In genomic region chr10:26448706-26449435, GRCh38 we compare ENCODE assay signal across 8 cellular contexts. TPM values are rescaled to one million over a fixed set of nuclear protein-coding genes. Genes with fewer than 3 reads are reported as not detected.
DNase-seq lines count a peak whose midpoint lies in the region; ATAC-seq lines count a peak whose summit lies in the region.

No MANE protein-coding gene starts in this region.

- H3K4me3 Mint-ChIP-seq in activated CD4-positive, alpha-beta T cell treated with anti-CD3 and anti-CD28 coated beads, Interleukin-2, amount 10 ng/mL, durations not matched to agents 24 days and 14 days, result peak overlapping the region; percentile 80

- intact Hi-C loops in activated CD4-positive, alpha-beta T cell treated with anti-CD3 and anti-CD28 coated beads, Interleukin-2, amount 10 ng/mL, durations not matched to agents 24 days and 14 days (cut with micrococcal nuclease), result loop anchor here (1.0 to 10.0 kb wide), 5 partner anchors 26 to 1886 kb away; partner anchors contain the start of genes ACBD5 and ANKRD26

- H3K4me1 Mint-ChIP-seq in activated CD4-positive, alpha-beta T cell treated with anti-CD3 and anti-CD28 coated beads, Interleukin-2, amount 10 ng/mL, durations not matched to agents 24 days and 14 days, result peaks cover 73% of the 10 kb centered on the region

- peak; percentile 17 for DNase-seq in NK-92 treated with Interleukin-12 subunit alpha and Interleukin-12 subunit beta, amount 100 ng/mL, for 24 hours (lab: John Stamatoyannopoulos, UW)
- DNase-seq in NK-92 (lab: John Stamatoyannopoulos, UW; ENCODE audit: unreplicated experiment), result no peak
- DNase-seq in activated CD4-positive, alpha-beta T cell treated with anti-CD3 and anti-CD28 coated beads, Interleukin-2, amount 10 ng/mL, durations not matched to agents 24 days and 14 days, result peak; percentile 95
- DNase-seq in stimulated activated CD4-positive, alpha-beta T cell treated with anti-CD3 and anti-CD28 coated beads, Interleukin-2, amount 100 ng/mL, for 24 hours, result peak; percentile 54 to 59
- DNase-seq in amniotic stem cell (lab: John Stamatoyannopoulos, UW), result no peak
- no peak for DNase-seq in DMS 273 treated with DMSO at 0.1 percent for 48 hours (lab: John Stamatoyannopoulos, UW)
- DNase-seq in iPS-NIHi7 (ENCODE audit: extremely low spot score), result no peak

- ATAC-seq in HG03135 (IDR thresholded peaks at IDR 0.05; ENCODE audit: unreplicated experiment), result peak; percentile 88

- H3K27ac Mint-ChIP-seq in activated CD4-positive, alpha-beta T cell treated with anti-CD3 and anti-CD28 coated beads, Interleukin-2, amount 10 ng/mL, durations not matched to agents 24 days and 14 days, result peak overlapping the region; percentile 97

- H3K36me3 Mint-ChIP-seq in activated CD4-positive, alpha-beta T cell treated with anti-CD3 and anti-CD28 coated beads, Interleukin-2, amount 10 ng/mL, durations not matched to agents 24 days and 14 days (ENCODE audit: low read depth), result peaks cover 63% of the 10 kb centered on the region

- H3K9me3 Mint-ChIP-seq in activated CD4-positive, alpha-beta T cell treated with anti-CD3 and anti-CD28 coated beads, Interleukin-2, amount 10 ng/mL, durations not matched to agents 24 days and 14 days, result peaks cover 27% of the 10 kb centered on the region

- no peaks in the 10 kb centered on the region for H3K27me3 Mint-ChIP-seq in activated CD4-positive, alpha-beta T cell treated with anti-CD3 and anti-CD28 coated beads, Interleukin-2, amount 10 ng/mL, durations not matched to agents 24 days and 14 days

RNA-seq across cellular contexts. Expression of gene APBB1IP, which starts 10.7 kb away (rescaled TPM):
- 40.0 and 41.3 TPM in 2 replicates for total RNA-seq in activated CD4-positive, alpha-beta T cell treated with anti-CD3 and anti-CD28 coated beads, Interleukin-2, amount 10 ng/mL, durations not matched to agents 24 days and 14 days

Comparison
In these comparisons a context has a peak if more than half of its experiments do, and no peak if none do; other contexts are left out.
1. DNase-seq: peak in NK-92 treated with Interleukin-12 subunit alpha and Interleukin-12 subunit beta, amount 100 ng/mL, for 24 hours (single experiment), activated CD4-positive, alpha-beta T cell treated with anti-CD3 and anti-CD28 coated beads, Interleukin-2, amount 10 ng/mL, durations not matched to agents 24 days and 14 days (single experiment) and stimulated activated CD4-positive, alpha-beta T cell treated with anti-CD3 and anti-CD28 coated beads, Interleukin-2, amount 100 ng/mL, for 24 hours (2 of 2); none in NK-92 (single experiment), amniotic stem cell (single experiment), DMS 273 treated with DMSO at 0.1 percent for 48 hours (single experiment) and iPS-NIHi7 (single experiment).